In the genomic region with DNA sequence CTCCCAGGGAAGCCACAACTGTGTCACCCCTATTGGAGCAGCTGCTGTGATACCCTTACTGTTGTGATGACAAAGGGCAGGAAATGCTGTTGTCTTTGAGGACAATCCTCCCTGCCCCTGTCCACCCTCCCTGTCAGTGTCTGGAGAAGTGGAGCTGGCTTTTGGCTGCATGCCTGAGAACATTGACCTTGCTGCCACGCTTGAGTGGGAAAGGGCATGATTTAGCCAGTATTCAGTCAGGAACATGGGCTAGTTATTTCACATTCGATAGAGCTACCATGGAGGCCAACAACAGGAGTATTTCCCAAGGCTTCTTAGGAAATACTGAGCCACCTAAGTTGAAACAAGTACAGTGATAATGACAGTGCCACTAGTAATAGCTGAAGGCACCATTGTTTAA, we compare ENCODE assay signal across 1 cellular context.
TF ChIP-seq lines count a peak whose summit lies in the region.

No MANE protein-coding gene starts in this region.

TF ChIP-seq in HepG2, 621 proteins besides CTCF, POLR2A, EP300 and RAD21:
- TF ChIP-seq IKZF4 (CRISPR knock-in tag; IDR thresholded peaks at IDR 0.05; ENCODE audit: borderline replicate concordance, low read depth, not compliant biosample characterization) (no peak), ZNF709 (CRISPR knock-in tag; IDR thresholded peaks at IDR 0.05) (no peak), ZNF749 (CRISPR knock-in tag; IDR thresholded peaks at IDR 0.05; ENCODE audit: borderline replicate concordance) (no peak)
TF ChIP-seq in HepG2: peak in this region for 0.
